12 cellular contexts compared by ENCODE assay signal in genomic region chr4:70613182-70613892, GRCh38. TPM values are rescaled to one million over a fixed set of nuclear protein-coding genes. Genes with fewer than 3 reads are reported as not detected.
DNase-seq lines count a peak whose midpoint lies in the region; ATAC-seq and TF ChIP-seq lines count a peak whose summit lies in the region.
"Had no signal": no experiment of that assay in that cellular context is flagged by ENCODE, and none has a peak within 500 bp of the region (broad histone marks: within the 10 kb centered on the region; RNA-seq: fewer than 3 reads in every experiment).

No MANE protein-coding gene starts in this region.

- DNase-seq in activated B cell treated with CpG ODN at 0.5 μM for 24 hours (no peak), psoas muscle (no peak), SW480 (ENCODE audit: low spot score) (no peak)
- DNase-seq in T-helper 2 cell treated with Interferon-gamma antibody and Interleukin-4, amounts not matched to agents 5 μg/mL and 100 μg/mL, for 36 hours (ENCODE audit: low spot score): no peak
- DNase-seq: activated CD4-positive, alpha-beta T cell treated with anti-CD3 and anti-CD28 coated beads, Interleukin-2, amount 10 ng/mL, durations not matched to agents 7 days and 5 days; midbrain; NCI-H1417 treated with DMSO at 0.1 percent for 48 hours had no signal

- H3K4me3 ChIP-seq in psoas muscle: peak overlapping the region; percentile 30

- peaks cover 23% of the 10 kb centered on the region for H3K4me1 Mint-ChIP-seq in activated B cell treated with CpG ODN at 0.5 μM for 24 hours
- no peaks in the 10 kb centered on the region for H3K4me1 Mint-ChIP-seq in T-helper 2 cell treated with Interferon-gamma antibody and Interleukin-4, amounts not matched to agents 5 μg/mL and 100 μg/mL, for 36 hours (ENCODE audit: low read depth)

- 26 to 35% (median 34%) methylated on average over 7 of the region's 7 CpGs for WGBS in psoas muscle, 3 donors

- no peaks in the 10 kb centered on the region for H3K9me3 Mint-ChIP-seq in activated B cell treated with CpG ODN at 0.5 μM for 24 hours
- H3K9me3 Mint-ChIP-seq in T-helper 2 cell treated with Interferon-gamma antibody and Interleukin-4, amounts not matched to agents 5 μg/mL and 100 μg/mL, for 36 hours: no peaks in the 10 kb centered on the region
- H3K9me3 Mint-ChIP-seq: activated CD4-positive, alpha-beta T cell treated with anti-CD3 and anti-CD28 coated beads, Interleukin-2, amount 10 ng/mL, durations not matched to agents 7 days and 5 days had no signal

- H3K27ac ChIP-seq in psoas muscle: no peak overlapping the region

- no peaks in the 10 kb centered on the region for H3K4me1 ChIP-seq in psoas muscle

- ATAC-seq in GM19328 (IDR thresholded peaks at IDR 0.05; ENCODE audit: unreplicated experiment): peak; percentile 52
- ATAC-seq in HG02798 (IDR thresholded peaks at IDR 0.05; ENCODE audit: poor library complexity, unreplicated experiment): peak; percentile 49
- peak; percentile 64 for ATAC-seq in activated B cell treated with CpG ODN at 0.5 μM for 24 hours (ENCODE audit: low read depth)
- ATAC-seq in psoas muscle: no peak
- ATAC-seq in GM19455 (IDR thresholded peaks at IDR 0.05; ENCODE audit: unreplicated experiment): no peak
- no peak for ATAC-seq in GM21526 (IDR thresholded peaks at IDR 0.05; ENCODE audit: low FRiP score, unreplicated experiment)

- H3K27ac Mint-ChIP-seq in activated B cell treated with CpG ODN at 0.5 μM for 24 hours: peak overlapping the region; percentile 38
- H3K27ac Mint-ChIP-seq in T-helper 2 cell treated with Interferon-gamma antibody and Interleukin-4, amounts not matched to agents 5 μg/mL and 100 μg/mL, for 36 hours: no peak overlapping the region
- H3K27ac Mint-ChIP-seq: activated CD4-positive, alpha-beta T cell treated with anti-CD3 and anti-CD28 coated beads, Interleukin-2, amount 10 ng/mL, durations not matched to agents 7 days and 5 days had no signal

- POLR2A ChIA-PET in activated B cell treated with CpG ODN at 0.5 μM for 24 hours (lab: Charles Lee): no interaction called here

- intact Hi-C loops in activated B cell treated with CpG ODN at 0.5 μM for 24 hours (cut with micrococcal nuclease): no loop called here
- intact Hi-C loops in psoas muscle (cut with DNase I): no loop called here

- no peaks in the 10 kb centered on the region for H3K9me3 ChIP-seq in psoas muscle

- CTCF ChIA-PET in activated B cell treated with CpG ODN at 0.5 μM for 24 hours (lab: Charles Lee): interaction anchor here (0.9 to 2.3 kb wide), 5 partner anchors 12 to 91 kb away, joined by 3 to 6 read pairs (median 3); no protein-coding TSS in a partner anchor

- H3K27me3 ChIP-seq in psoas muscle (ENCODE audit: insufficient read depth in 3 of 3, low read length in 2 of 3): no peaks in the 10 kb centered on the region

- TF ChIP-seq CTCF in activated B cell treated with CpG ODN at 0.5 μM for 24 hours (IDR thresholded peaks at IDR 0.05): no peak
- no peak for TF ChIP-seq CTCF in psoas muscle (IDR thresholded peaks at IDR 0.05)

- peak overlapping the region; percentile 48 for H3K4me3 Mint-ChIP-seq in activated B cell treated with CpG ODN at 0.5 μM for 24 hours
- no peak overlapping the region for H3K4me3 Mint-ChIP-seq in T-helper 2 cell treated with Interferon-gamma antibody and Interleukin-4, amounts not matched to agents 5 μg/mL and 100 μg/mL, for 36 hours
- H3K4me3 Mint-ChIP-seq: activated CD4-positive, alpha-beta T cell treated with anti-CD3 and anti-CD28 coated beads, Interleukin-2, amount 10 ng/mL, durations not matched to agents 7 days and 5 days had no signal

- no peaks in the 10 kb centered on the region for H3K27me3 Mint-ChIP-seq in activated B cell treated with CpG ODN at 0.5 μM for 24 hours
- H3K27me3 Mint-ChIP-seq in T-helper 2 cell treated with Interferon-gamma antibody and Interleukin-4, amounts not matched to agents 5 μg/mL and 100 μg/mL, for 36 hours (ENCODE audit: low read depth): peaks cover 22% of the 10 kb centered on the region

- no peaks in the 10 kb centered on the region for H3K36me3 ChIP-seq in psoas muscle (ENCODE audit: insufficient read depth in 1 of 2, low read depth in 1 of 2)

- H3K36me3 Mint-ChIP-seq in activated B cell treated with CpG ODN at 0.5 μM for 24 hours (ENCODE audit: low read depth): no peaks in the 10 kb centered on the region
- no peaks in the 10 kb centered on the region for H3K36me3 Mint-ChIP-seq in T-helper 2 cell treated with Interferon-gamma antibody and Interleukin-4, amounts not matched to agents 5 μg/mL and 100 μg/mL, for 36 hours (ENCODE audit: low read depth)

RNA-seq across cellular contexts. Expression of gene ENAM, which starts 15.2 kb away (rescaled TPM):
- total RNA-seq in activated B cell treated with CpG ODN at 0.5 μM for 24 hours: 0.10 TPM in 1 of 2 replicates, not detected in the other
- total RNA-seq in psoas muscle: 1 to 10 TPM; 1.6 to 6.6 (median 3.0) TPM
- polyA plus RNA-seq in psoas muscle: 1 to 10 TPM in 1 of 3 donors, under 1 TPM in 2; 0.08 to 1.5 (median 0.65) TPM
- total RNA-seq: dermis microvascular lymphatic vessel endothelial cell had no signal

RNA-seq across cellular contexts. Expression of gene AMBN, which starts 21.3 kb away (rescaled TPM):
- total RNA-seq in activated B cell treated with CpG ODN at 0.5 μM for 24 hours (not detected in 2 replicates), psoas muscle (not detected)
- polyA plus RNA-seq in psoas muscle: not detected
- total RNA-seq: activated CD4-positive, alpha-beta T cell treated with anti-CD3 and anti-CD28 coated beads, Interleukin-2, amount 10 ng/mL, durations not matched to agents 7 days and 5 days; dermis microvascular lymphatic vessel endothelial cell had no signal

RNA-seq across cellular contexts. Expression of gene JCHAIN, which starts 53.0 kb away (rescaled TPM):
- total RNA-seq in activated B cell treated with CpG ODN at 0.5 μM for 24 hours (47.0 and 53.7 TPM in 2 replicates), psoas muscle (1 to 10 TPM in 3 of 4 donors, under 1 TPM in 1; 0.50 to 3.0 (median 1.7) TPM)
- under 1 TPM; 0.13 to 0.73 (median 0.15) TPM for polyA plus RNA-seq in psoas muscle
- total RNA-seq: dermis microvascular lymphatic vessel endothelial cell had no signal

Comparison
In these comparisons a context has a peak if more than half of its experiments do, and no peak if none do; other contexts are left out.
1. ATAC-seq: peak in GM19328 (single experiment), HG02798 (single experiment) and activated B cell treated with CpG ODN at 0.5 μM for 24 hours (single experiment); none in psoas muscle (0 of 4), GM19455 (single experiment) and GM21526 (single experiment).
2. RNA of gene JCHAIN, which starts 53.0 kb away (total RNA-seq): 47.0 to 53.7 TPM in activated B cell treated with CpG ODN at 0.5 μM for 24 hours; 0.50 to 3.0 TPM in psoas muscle; every median in the first group is over 10 times any median in the second.